ENCODE assay signal across 14 cellular contexts in genomic region chr18:79624356-79624961, GRCh38. TPM values are rescaled to one million over a fixed set of nuclear protein-coding genes. Genes with fewer than 3 reads are reported as not detected.
DNase-seq lines count a peak whose midpoint lies in the region; ATAC-seq and TF ChIP-seq lines count a peak whose summit lies in the region.
"Had no signal": no experiment of that assay in that cellular context is flagged by ENCODE, and none has a peak within 500 bp of the region (broad histone marks: within the 10 kb centered on the region; RNA-seq: fewer than 3 reads in every experiment).

No MANE protein-coding gene starts in this region.

- H3K4me1 Mint-ChIP-seq in dendritic cell treated with granulocyte-macrophage colony-stimulating factor and Interleukin-4, amounts not matched to agents 40 ng/mL and 50 ng/mL, for 4 days (ENCODE audit: low read depth): peaks cover 69% of the 10 kb centered on the region
- peaks cover 7% of the 10 kb centered on the region; the same call in 1 of the 2 replicates for H3K4me1 Mint-ChIP-seq in HFFc6 (ENCODE audit: low read depth)
- H3K4me1 Mint-ChIP-seq in stimulated activated effector memory CD8-positive, alpha-beta T cell treated with anti-CD3 and anti-CD28 coated beads, Interleukin-12 subunit alpha, Interleukin-12 subunit beta, amount 100 ng/mL, for 72 hours: peaks cover 7% of the 10 kb centered on the region
- H3K4me1 Mint-ChIP-seq: mesothelial cell of epicardium had no signal

- H3K27ac Mint-ChIP-seq in dendritic cell treated with granulocyte-macrophage colony-stimulating factor and Interleukin-4, amounts not matched to agents 40 ng/mL and 50 ng/mL, for 4 days: peak overlapping the region; percentile 96
- no peak overlapping the region for H3K27ac Mint-ChIP-seq in HFFc6
- no peak overlapping the region for H3K27ac Mint-ChIP-seq in stimulated activated effector memory CD8-positive, alpha-beta T cell treated with anti-CD3 and anti-CD28 coated beads, Interleukin-12 subunit alpha, Interleukin-12 subunit beta, amount 100 ng/mL, for 72 hours
- H3K27ac Mint-ChIP-seq: CD4-positive, alpha-beta T cell; mesothelial cell of epicardium had no signal

- H3K4me3 Mint-ChIP-seq in dendritic cell treated with granulocyte-macrophage colony-stimulating factor and Interleukin-4, amounts not matched to agents 40 ng/mL and 50 ng/mL, for 4 days: no peak overlapping the region
- no peak overlapping the region for H3K4me3 Mint-ChIP-seq in HFFc6
- H3K4me3 Mint-ChIP-seq in stimulated activated effector memory CD8-positive, alpha-beta T cell treated with anti-CD3 and anti-CD28 coated beads, Interleukin-12 subunit alpha, Interleukin-12 subunit beta, amount 100 ng/mL, for 72 hours: no peak overlapping the region
- H3K4me3 Mint-ChIP-seq: CD4-positive, alpha-beta T cell; mesothelial cell of epicardium had no signal

- no peaks in the 10 kb centered on the region for H3K9me3 Mint-ChIP-seq in dendritic cell treated with granulocyte-macrophage colony-stimulating factor and Interleukin-4, amounts not matched to agents 40 ng/mL and 50 ng/mL, for 4 days
- H3K9me3 Mint-ChIP-seq in HFFc6: no peaks in the 10 kb centered on the region
- no peaks in the 10 kb centered on the region for H3K9me3 Mint-ChIP-seq in stimulated activated effector memory CD8-positive, alpha-beta T cell treated with anti-CD3 and anti-CD28 coated beads, Interleukin-12 subunit alpha, Interleukin-12 subunit beta, amount 100 ng/mL, for 72 hours
- H3K9me3 Mint-ChIP-seq: CD4-positive, alpha-beta T cell; mesothelial cell of epicardium had no signal

- no peak for TF ChIP-seq CTCF in HFFc6 (IDR thresholded peaks at IDR 0.05)

- peaks cover 36% of the 10 kb centered on the region for H3K27me3 Mint-ChIP-seq in dendritic cell treated with granulocyte-macrophage colony-stimulating factor and Interleukin-4, amounts not matched to agents 40 ng/mL and 50 ng/mL, for 4 days
- peaks cover 32% of the 10 kb centered on the region for H3K27me3 Mint-ChIP-seq in HFFc6 (ENCODE audit: insufficient read depth)

- intact Hi-C loops in dendritic cell treated with granulocyte-macrophage colony-stimulating factor and Interleukin-4, amounts not matched to agents 40 ng/mL and 50 ng/mL, for 4 days (cut with micrococcal nuclease): no loop called here

- H3K36me3 Mint-ChIP-seq in dendritic cell treated with granulocyte-macrophage colony-stimulating factor and Interleukin-4, amounts not matched to agents 40 ng/mL and 50 ng/mL, for 4 days (ENCODE audit: low read depth): no peaks in the 10 kb centered on the region
- no peaks in the 10 kb centered on the region for H3K36me3 Mint-ChIP-seq in HFFc6 (ENCODE audit: low read depth)
- H3K36me3 Mint-ChIP-seq in stimulated activated effector memory CD8-positive, alpha-beta T cell treated with anti-CD3 and anti-CD28 coated beads, Interleukin-12 subunit alpha, Interleukin-12 subunit beta, amount 100 ng/mL, for 72 hours: no peaks in the 10 kb centered on the region
- H3K36me3 Mint-ChIP-seq: mesothelial cell of epicardium had no signal

- ATAC-seq in GM18498 (IDR thresholded peaks at IDR 0.05; ENCODE audit: unreplicated experiment) (peak; percentile 22), GM21360 (IDR thresholded peaks at IDR 0.05; ENCODE audit: unreplicated experiment) (peak; percentile 17), HG03457 (IDR thresholded peaks at IDR 0.05; ENCODE audit: unreplicated experiment) (peak; percentile 26), GM19467 (IDR thresholded peaks at IDR 0.05; ENCODE audit: unreplicated experiment) (no peak)
- no peak for ATAC-seq in stimulated activated effector memory CD8-positive, alpha-beta T cell treated with anti-CD3 and anti-CD28 coated beads, Interleukin-12 subunit alpha, Interleukin-12 subunit beta, amount 100 ng/mL, for 72 hours
- ATAC-seq: SK-N-SH treated with all-trans-retinoic acid at 6 μM for 48 hours had no signal

- no peak for DNase-seq in HFFc6
- DNase-seq in stimulated activated CD4-positive, alpha-beta T cell treated with anti-CD3 and anti-CD28 coated beads, Interleukin-15, amount 100 ng/mL, for 24 hours: no peak
- no peak for DNase-seq in stimulated activated effector memory CD8-positive, alpha-beta T cell treated with anti-CD3 and anti-CD28 coated beads, Interleukin-12 subunit alpha, Interleukin-12 subunit beta, amount 100 ng/mL, for 72 hours (ENCODE audit: low spot score in 2 of 2)
- DNase-seq: activated CD4-positive, alpha-beta T cell treated with anti-CD3 and anti-CD28 coated beads, Interleukin-2, amount 50 U/mL, for 48 hours; CD4-positive, alpha-beta T cell; effector CD8-positive, alpha-beta T cell; heart right ventricle had no signal

RNA-seq across cellular contexts. Expression of gene CTDP1, which starts 55.1 kb away (rescaled TPM):
- total RNA-seq in HFFc6 (2021; fragmentation: NEBNext Ultra II Directional; extraction: Animal tissue kit (Norgen Biotek cat#: 25700)): 10 to 100 TPM; 15.6 to 18.2 (median 16.6) TPM

Comparison
In these comparisons a context has a peak if more than half of its experiments do, and no peak if none do; other contexts are left out.
1. ATAC-seq: peak in GM18498 (single experiment), GM21360 (single experiment) and HG03457 (single experiment); none in stimulated activated effector memory CD8-positive, alpha-beta T cell treated with anti-CD3 and anti-CD28 coated beads, Interleukin-12 subunit alpha, Interleukin-12 subunit beta, amount 100 ng/mL, for 72 hours (single experiment) and GM19467 (single experiment).